In genomic region chr2:210063306-210063705, GRCh38 we compare ENCODE assay signal across 7 cellular contexts.
"Had no signal": no experiment of that assay in that cellular context is flagged by ENCODE, and none has a peak within 500 bp of the region (broad histone marks: within the 10 kb centered on the region; RNA-seq: fewer than 3 reads in every experiment).

No MANE protein-coding gene starts in this region.

- H3K27ac ChIP-seq: HL-60, KMS-11 had no signal

- DNase-seq: IMR-90, KBM-7, KG1 had no signal

- H3K9ac ChIP-seq: KMS-11 had no signal

- H3K4me2 ChIP-seq: KMS-11 had no signal

- H3K4me3 ChIP-seq: K562 had no signal

- FAIRE-seq: HTR-8/SVneo, K562 had no signal

- ATAC-seq: K562 had no signal
